In the genomic region with DNA sequence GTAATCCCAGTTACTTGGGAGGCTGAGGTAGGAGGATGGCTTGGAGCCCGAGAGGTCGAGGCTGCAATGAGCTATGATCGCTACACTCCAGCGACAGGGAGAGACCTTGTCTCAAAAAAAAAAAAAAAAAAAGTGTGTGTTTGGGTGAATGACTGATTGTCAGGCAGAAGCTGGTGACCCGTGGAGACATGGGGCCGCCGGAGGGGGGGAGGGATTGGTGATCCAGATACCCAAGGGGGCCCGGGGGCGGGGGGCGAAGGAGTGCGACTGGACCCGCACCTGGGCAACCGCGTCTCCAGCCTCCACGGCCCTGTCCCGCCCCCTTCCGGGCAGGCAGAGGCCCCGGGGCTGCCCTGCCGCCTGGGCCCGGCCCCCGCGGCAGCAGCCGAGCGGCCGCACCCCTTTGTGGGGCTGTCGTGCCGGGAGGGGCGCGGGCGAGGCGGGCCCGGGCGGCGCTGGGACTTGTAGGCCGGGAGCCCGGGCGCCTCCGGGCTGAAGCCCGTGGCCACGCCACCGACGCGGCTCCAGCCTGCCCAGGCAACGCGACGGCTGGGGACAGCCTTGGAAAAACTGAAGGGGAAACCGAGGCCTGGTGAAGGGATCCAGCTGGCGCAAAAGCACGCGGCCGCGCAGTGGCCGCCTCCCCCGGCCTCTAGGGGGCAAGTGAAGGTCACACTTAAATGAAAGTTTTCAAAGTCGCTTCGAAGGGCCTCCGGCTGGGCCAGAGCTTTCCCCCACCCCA, we compare ENCODE assay signal across 8 cellular contexts.
DNase-seq lines count a peak whose midpoint lies in the region; ATAC-seq and TF ChIP-seq lines count a peak whose summit lies in the region.

No MANE protein-coding gene starts in this region.

- H3K4me1 ChIP-seq in RWPE2 (ENCODE audit: insufficient read depth, poor library complexity, severe bottlenecking) = peaks cover 11% of the 10 kb centered on the region

- peak; percentile 28 for ATAC-seq in HG02981 (IDR thresholded peaks at IDR 0.05; ENCODE audit: unreplicated experiment)
- ATAC-seq in RWPE2 (ENCODE audit: low read depth) = peak; percentile 85
- ATAC-seq in GM18873 (IDR thresholded peaks at IDR 0.05; ENCODE audit: low FRiP score, unreplicated experiment) = no peak
- ATAC-seq in GM19452 (IDR thresholded peaks at IDR 0.05; ENCODE audit: unreplicated experiment) = no peak

- no peaks in the 10 kb centered on the region for H3K36me3 ChIP-seq in RWPE2 (ENCODE audit: low read depth)

- no peaks in the 10 kb centered on the region for H3K9me3 ChIP-seq in RWPE2 (ENCODE audit: severe bottlenecking)

- H3K4me3 ChIP-seq in RWPE2 (ENCODE audit: severe bottlenecking) = peak overlapping the region; percentile 27

- peak; percentile 67 for TF ChIP-seq CTCF in RWPE2 (IDR thresholded peaks at IDR 0.05; ENCODE audit: poor library complexity, severe bottlenecking)

- no peaks in the 10 kb centered on the region for H3K27me3 ChIP-seq in RWPE2 (ENCODE audit: insufficient read depth, poor library complexity, severe bottlenecking)

- peak overlapping the region; percentile 1 for H3K27ac ChIP-seq in RWPE2 (ENCODE audit: poor library complexity, severe bottlenecking)

- peak; percentile 81 for DNase-seq in ELF-1 (ENCODE audit: low read depth, low spot score)
- DNase-seq in RWPE2 (ENCODE audit: low spot score) = peak; percentile 92
- peak in 40 of 58 donors; percentile 16 to 72 (median 48) for DNase-seq in anterior cingulate cortex (lab: John Stamatoyannopoulos, UW)
- peak; percentile 60 for DNase-seq in hepatic stellate cell (ENCODE audit: low spot score)
- DNase-seq in retina = peak; percentile 71

Comparison
In these comparisons a context has a peak if more than half of its experiments do, and no peak if none do; other contexts are left out.
1. ATAC-seq: peak in HG02981 (single experiment) and RWPE2 (single experiment); none in GM18873 (single experiment) and GM19452 (single experiment).
2. Peak in every context shown above with its lines, with median percentiles within 50 percentile points of each other: DNase-seq.